Comparison of ENCODE assay signal across 8 cellular contexts in genomic region chr11:8604078-8604723, GRCh38. TPM values are rescaled to one million over a fixed set of nuclear protein-coding genes. Genes with fewer than 3 reads are reported as not detected.
A peak's percentile ranks its signal among the peaks of the same experiment; 100 is the strongest.
DNase-seq lines count a peak whose midpoint lies in the region; ATAC-seq and TF ChIP-seq lines count a peak whose summit lies in the region.

No MANE protein-coding gene starts in this region.

- intact Hi-C loops in left colon (cut with DNase I, micrococcal nuclease) = no loop called here

- DNase-seq in COR-L47 (lab: John Stamatoyannopoulos, UW) (peak; percentile 21), OCI-M1 (lab: John Stamatoyannopoulos, UW) (peak; percentile 80), astrocyte of the spinal cord (ENCODE audit: low read depth, low spot score) (peak; percentile 100), left colon (peak; percentile 40 to 50)
- DNase-seq in stimulated activated effector memory CD8-positive, alpha-beta T cell treated with anti-CD3 and anti-CD28 coated beads, Interleukin-12 subunit alpha, Interleukin-12 subunit beta, amount 100 ng/mL, for 72 hours (ENCODE audit: low spot score in 2 of 2) = peak; percentile 11 to 68
- no peak for DNase-seq in effector CD8-positive, alpha-beta T cell (lab: John Stamatoyannopoulos, UW)

- H3K27ac Mint-ChIP-seq in stimulated activated effector memory CD8-positive, alpha-beta T cell treated with anti-CD3 and anti-CD28 coated beads, Interleukin-12 subunit alpha, Interleukin-12 subunit beta, amount 100 ng/mL, for 72 hours = no peak overlapping the region

- no peaks in the 10 kb centered on the region for H3K9me3 Mint-ChIP-seq in stimulated activated effector memory CD8-positive, alpha-beta T cell treated with anti-CD3 and anti-CD28 coated beads, Interleukin-12 subunit alpha, Interleukin-12 subunit beta, amount 100 ng/mL, for 72 hours

- in situ Hi-C loops in astrocyte of the spinal cord (cut with HindIII; ENCODE audit: low sequenced_read_pairs) = no loop called here

- no peaks in the 10 kb centered on the region for H3K4me1 Mint-ChIP-seq in stimulated activated effector memory CD8-positive, alpha-beta T cell treated with anti-CD3 and anti-CD28 coated beads, Interleukin-12 subunit alpha, Interleukin-12 subunit beta, amount 100 ng/mL, for 72 hours

- no peak overlapping the region for H3K4me3 Mint-ChIP-seq in stimulated activated effector memory CD8-positive, alpha-beta T cell treated with anti-CD3 and anti-CD28 coated beads, Interleukin-12 subunit alpha, Interleukin-12 subunit beta, amount 100 ng/mL, for 72 hours

- H3K36me3 Mint-ChIP-seq in stimulated activated effector memory CD8-positive, alpha-beta T cell treated with anti-CD3 and anti-CD28 coated beads, Interleukin-12 subunit alpha, Interleukin-12 subunit beta, amount 100 ng/mL, for 72 hours = no peaks in the 10 kb centered on the region

- peak; percentile 85 for TF ChIP-seq CTCF in astrocyte of the spinal cord (IDR thresholded peaks at IDR 0.05; ENCODE audit: low read depth, low read length)

- peak; percentile 64 for ATAC-seq in GM19025 (IDR thresholded peaks at IDR 0.05; ENCODE audit: low read depth, unreplicated experiment)
- peak; percentile 55 for ATAC-seq in HG03196 (IDR thresholded peaks at IDR 0.05; ENCODE audit: unreplicated experiment)
- ATAC-seq in left colon = peak; percentile 93
- peak; percentile 72 for ATAC-seq in stimulated activated effector memory CD8-positive, alpha-beta T cell treated with anti-CD3 and anti-CD28 coated beads, Interleukin-12 subunit alpha, Interleukin-12 subunit beta, amount 100 ng/mL, for 72 hours

- H3K4me3 ChIP-seq in astrocyte of the spinal cord (ENCODE audit: low read depth, low read length) = no peak overlapping the region

RNA-seq across cellular contexts. Expression of gene STK33, which starts 10.2 kb away (rescaled TPM):
- total RNA-seq in left colon = 1 to 10 TPM; 1.2 to 3.2 TPM
